ENCODE assay signal across 8 cellular contexts in genomic region chr10:76902949-76903348, GRCh38.
DNase-seq lines count a peak whose midpoint lies in the region; ATAC-seq, FAIRE-seq and TF ChIP-seq lines count a peak whose summit lies in the region.

No MANE protein-coding gene starts in this region.

- H3K4me2 ChIP-seq in HepG2 (ENCODE audit: low read depth, low read length) = no peak overlapping the region

- no peak overlapping the region for H2AFZ ChIP-seq in HepG2 (ENCODE audit: low read length)

- TF ChIP-seq EP300 in HepG2 (IDR thresholded peaks at IDR 0.05; ENCODE audit: low read depth in 2 of 2, low read length in 2 of 2) = no peak
- TF ChIP-seq EP300 in HepG2 (CRISPR knock-in tag; IDR thresholded peaks at IDR 0.05; ENCODE audit: borderline replicate concordance) = no peak

- no peak overlapping the region for H3K27ac ChIP-seq in HepG2 (ENCODE audit: extremely low read length, insufficient read depth, low read length)

- BruUV-seq in HepG2 (replicated peaks; lab: Mats Ljungman, UMichigan) = no TSS peak

- peak; percentile 65 for ATAC-seq in HepG2

- H3K9me3 ChIP-seq in HepG2 (ENCODE audit: low read length) = no peaks in the 10 kb centered on the region

- intact Hi-C loops in HepG2 (cut with micrococcal nuclease; ENCODE audit: unreplicated experiment) = no loop called here

- TF ChIP-seq RAD21 in HepG2 (CRISPR knock-in tag; IDR thresholded peaks at IDR 0.05) = no peak

- CTCF ChIA-PET in HepG2 (lab: Yijun Ruan, JAX; ENCODE audit: low intra/inter-chr PET ratio, low total read pairs) = no interaction called here

- TF ChIP-seq POLR2A in HepG2 (IDR thresholded peaks at IDR 0.05; ENCODE audit: insufficient read depth in 1 of 2, low read depth in 2 of 2, low read length in 2 of 2) = no peak

- H3K36me3 ChIP-seq in HepG2 (replicated peaks in 1 of 2; ENCODE audit: control insufficient read depth in 1 of 2, insufficient read depth in 2 of 2, low read length in 2 of 2) = no peaks in the 10 kb centered on the region

- in situ Hi-C loops in HepG2 (cut with HindIII; ENCODE audit: extremely low pct_ligation_motif_present, low pct_unique_long_range_greater_than_20kb) = no loop called here

- no peaks in the 10 kb centered on the region for H3K4me1 ChIP-seq in HepG2 (ENCODE audit: insufficient read depth, low read length)

- FAIRE-seq in D721Med (lab: Jason Lieb, UNC) (no peak), HepG2 (lab: Jason Lieb, UNC) (no peak)

- no peak for DNase-seq in D721Med (ENCODE audit: insufficient read length, low spot score)
- peak; percentile 2 for DNase-seq in Jurkat, Clone E6-1 (ENCODE audit: low read depth, low spot score)
- peak; percentile 35 for DNase-seq in amniotic epithelial cell (ENCODE audit: low read depth)
- no peak for DNase-seq in HepG2 (ENCODE audit: low spot score)
- no peak for DNase-seq in NCI-H1417 treated with DMSO at 0.1 percent for 48 hours (lab: John Stamatoyannopoulos, UW)
- DNase-seq in HuH-7.5 (ENCODE audit: low spot score) = no peak
- DNase-seq in Ammon's horn (ENCODE audit: low spot score) = no peak
- no peak for DNase-seq in activated gamma-delta T cell (lab: John Stamatoyannopoulos, UW)

- POLR2A ChIA-PET in HepG2 (lab: Yijun Ruan, JAX) = no interaction called here

- no peaks in the 10 kb centered on the region for H4K20me1 ChIP-seq in HepG2 (ENCODE audit: insufficient read depth, low read length)

- H3K27me3 ChIP-seq in HepG2 (ENCODE audit: control insufficient read depth in 1 of 2, insufficient read depth in 2 of 2, low read length in 2 of 2) = no peaks in the 10 kb centered on the region

- no peak overlapping the region for H3K9ac ChIP-seq in HepG2 (ENCODE audit: insufficient read depth, low read depth, low read length)

- peak; percentile 26 for TF ChIP-seq CTCF in D721Med (IDR thresholded peaks at IDR 0.05; ENCODE audit: insufficient read depth, missing control alignments)
- peak; percentile 60 for TF ChIP-seq CTCF in HepG2 (CRISPR knock-in tag; IDR thresholded peaks at IDR 0.05)

- WGBS in HepG2 (ENCODE audit: low lambda C conversion rate) = 16% methylated on average over 10 of the region's 10 CpGs

- H3K79me2 ChIP-seq in HepG2 (ENCODE audit: insufficient read depth, low read length) = no peaks in the 10 kb centered on the region

- no peak overlapping the region for H3K4me3 ChIP-seq in Jurkat, Clone E6-1 (ENCODE audit: low read length)
- H3K4me3 ChIP-seq in HepG2 (replicated peaks in 1 of 3; ENCODE audit: insufficient read depth in 1 of 3, low read depth in 2 of 3, low read length in 3 of 3) = no peak overlapping the region

TF ChIP-seq in HepG2, 621 proteins besides CTCF, POLR2A, EP300 and RAD21:
- TF ChIP-seq STAG1 (CRISPR knock-in tag; IDR thresholded peaks at IDR 0.05) (peak; percentile 39), DR1 (CRISPR knock-in tag; IDR thresholded peaks at IDR 0.05) (no peak)

Comparison
In these comparisons a context has a peak if more than half of its experiments do, and no peak if none do; other contexts are left out.
1. DNase-seq: peak in Jurkat, Clone E6-1 (single experiment) and amniotic epithelial cell (single experiment); none in D721Med (single experiment), HepG2 (single experiment), NCI-H1417 treated with DMSO at 0.1 percent for 48 hours (single experiment), HuH-7.5 (single experiment), Ammon's horn (single experiment) and activated gamma-delta T cell (single experiment).